17 cellular contexts compared by ENCODE assay signal in genomic region chr4:100569196-100569595, GRCh38. TPM values are rescaled to one million over a fixed set of nuclear protein-coding genes. Genes with fewer than 3 reads are reported as not detected.
DNase-seq lines count a peak whose midpoint lies in the region; ATAC-seq and TF ChIP-seq lines count a peak whose summit lies in the region.
"Had no signal": no experiment of that assay in that cellular context is flagged by ENCODE, and none has a peak within 500 bp of the region (broad histone marks: within the 10 kb centered on the region; RNA-seq: fewer than 3 reads in every experiment).

No MANE protein-coding gene starts in this region.

- H3K4me1 Mint-ChIP-seq in CD4-positive, CD25-positive, alpha-beta regulatory T cell, result peaks cover 0 to 19% (median 9%) of the 10 kb centered on the region in 4 donors
- peaks cover 13% of the 10 kb centered on the region for H3K4me1 Mint-ChIP-seq in T-helper 2 cell treated with Interferon-gamma antibody and Interleukin-4, amounts not matched to agents 5 μg/mL and 100 μg/mL, for 36 hours (ENCODE audit: low read depth)
- H3K4me1 Mint-ChIP-seq: brain had no signal

- ATAC-seq in CD4-positive, CD25-positive, alpha-beta regulatory T cell (ENCODE audit: low read depth in 2 of 2), result no peak
- ATAC-seq in HG02840 (IDR thresholded peaks at IDR 0.05; ENCODE audit: low FRiP score, unreplicated experiment), result peak; percentile 56
- ATAC-seq in HG03045 (IDR thresholded peaks at IDR 0.05; ENCODE audit: unreplicated experiment), result no peak
- ATAC-seq: sciatic nerve had no signal

- H3K4me3 Mint-ChIP-seq in CD4-positive, CD25-positive, alpha-beta regulatory T cell, result peak overlapping the region in 1 of 4 donors; percentile 7
- peak overlapping the region; percentile 49 for H3K4me3 Mint-ChIP-seq in T-helper 2 cell treated with Interferon-gamma antibody and Interleukin-4, amounts not matched to agents 5 μg/mL and 100 μg/mL, for 36 hours
- H3K4me3 Mint-ChIP-seq: brain had no signal

- no peaks in the 10 kb centered on the region for H3K36me3 ChIP-seq in CD4-positive, CD25-positive, alpha-beta regulatory T cell (ENCODE audit: control insufficient read depth, insufficient read depth, low read length)
- H3K36me3 ChIP-seq: stomach had no signal

- no peaks in the 10 kb centered on the region for H3K27me3 ChIP-seq in CD4-positive, CD25-positive, alpha-beta regulatory T cell (ENCODE audit: control insufficient read depth, insufficient read depth, low read length)
- H3K27me3 ChIP-seq: stomach had no signal

- H3K9me3 ChIP-seq in CD4-positive, CD25-positive, alpha-beta regulatory T cell (ENCODE audit: control insufficient read depth in 2 of 2, low read length in 2 of 2), result no peaks in the 10 kb centered on the region
- H3K9me3 ChIP-seq: stomach had no signal

- H3K27ac Mint-ChIP-seq in CD4-positive, CD25-positive, alpha-beta regulatory T cell, result peak overlapping the region in 2 of 3 donors; percentile 42 to 81
- H3K27ac Mint-ChIP-seq in T-helper 2 cell treated with Interferon-gamma antibody and Interleukin-4, amounts not matched to agents 5 μg/mL and 100 μg/mL, for 36 hours, result peak overlapping the region; percentile 64
- H3K27ac Mint-ChIP-seq: brain had no signal

- no peaks in the 10 kb centered on the region for H3K4me1 ChIP-seq in CD4-positive, CD25-positive, alpha-beta regulatory T cell (ENCODE audit: control insufficient read depth, insufficient read depth, low read length, poor library complexity, severe bottlenecking)
- H3K4me1 ChIP-seq: stomach had no signal

- H3K27ac ChIP-seq in CD4-positive, CD25-positive, alpha-beta regulatory T cell (ENCODE audit: insufficient read depth, low read length, poor library complexity, severe bottlenecking), result no peak overlapping the region
- H3K27ac ChIP-seq: stomach had no signal

- H3K27me3 Mint-ChIP-seq in CD4-positive, CD25-positive, alpha-beta regulatory T cell, result no peaks in the 10 kb centered on the region
- H3K27me3 Mint-ChIP-seq in T-helper 2 cell treated with Interferon-gamma antibody and Interleukin-4, amounts not matched to agents 5 μg/mL and 100 μg/mL, for 36 hours (ENCODE audit: low read depth), result peaks cover 6% of the 10 kb centered on the region
- H3K27me3 Mint-ChIP-seq: brain had no signal

- no peak for TF ChIP-seq CTCF in GM13976 (IDR thresholded peaks at IDR 0.05; ENCODE audit: borderline replicate concordance, control extremely low read depth, extremely low read depth, insufficient read depth, missing control alignments)

- in situ Hi-C loops in GM13976 (cut with MboI; ENCODE audit: low sequenced_read_pairs, unreplicated experiment), result no loop called here

- DNase-seq in CD4-positive, CD25-positive, alpha-beta regulatory T cell, result peak in 1 of 3 donors; percentile 6
- DNase-seq in GM13976 (ENCODE audit: low spot score) (peak; percentile 12), NCI-H446 treated with DMSO at 0.1 percent for 48 hours (lab: John Stamatoyannopoulos, UW) (no peak), SIG-M5 (lab: John Stamatoyannopoulos, UW) (no peak), LoVo (ENCODE audit: low spot score) (no peak)
- DNase-seq in T-helper 2 cell treated with Interferon-gamma antibody and Interleukin-4, amounts not matched to agents 5 μg/mL and 100 μg/mL, for 36 hours (ENCODE audit: low spot score), result no peak
- DNase-seq: effector memory CD4-positive, alpha-beta T cell; Kasumi-1; NCI-H1930; NCI-H82; Right ventricle myocardium superior; stomach had no signal

- peak overlapping the region; percentile 27 for H3K4me3 ChIP-seq in CD4-positive, CD25-positive, alpha-beta regulatory T cell (ENCODE audit: low read depth, low read length)
- H3K4me3 ChIP-seq: stomach had no signal

- H3K9me3 Mint-ChIP-seq in CD4-positive, CD25-positive, alpha-beta regulatory T cell, result no peaks in the 10 kb centered on the region
- no peaks in the 10 kb centered on the region for H3K9me3 Mint-ChIP-seq in T-helper 2 cell treated with Interferon-gamma antibody and Interleukin-4, amounts not matched to agents 5 μg/mL and 100 μg/mL, for 36 hours
- H3K9me3 Mint-ChIP-seq: brain had no signal

- no peaks in the 10 kb centered on the region for H3K36me3 Mint-ChIP-seq in CD4-positive, CD25-positive, alpha-beta regulatory T cell
- H3K36me3 Mint-ChIP-seq in T-helper 2 cell treated with Interferon-gamma antibody and Interleukin-4, amounts not matched to agents 5 μg/mL and 100 μg/mL, for 36 hours (ENCODE audit: low read depth), result no peaks in the 10 kb centered on the region
- H3K36me3 Mint-ChIP-seq: brain had no signal

RNA-seq across cellular contexts. Expression of gene EMCN, which starts 51.4 kb away (rescaled TPM):
- total RNA-seq in CD4-positive, CD25-positive, alpha-beta regulatory T cell, result not detected
- not detected for polyA plus RNA-seq in CD4-positive, CD25-positive, alpha-beta regulatory T cell
- total RNA-seq: Daoy had no signal
